Comparison of ENCODE assay signal across 6 cellular contexts in the genomic region with DNA sequence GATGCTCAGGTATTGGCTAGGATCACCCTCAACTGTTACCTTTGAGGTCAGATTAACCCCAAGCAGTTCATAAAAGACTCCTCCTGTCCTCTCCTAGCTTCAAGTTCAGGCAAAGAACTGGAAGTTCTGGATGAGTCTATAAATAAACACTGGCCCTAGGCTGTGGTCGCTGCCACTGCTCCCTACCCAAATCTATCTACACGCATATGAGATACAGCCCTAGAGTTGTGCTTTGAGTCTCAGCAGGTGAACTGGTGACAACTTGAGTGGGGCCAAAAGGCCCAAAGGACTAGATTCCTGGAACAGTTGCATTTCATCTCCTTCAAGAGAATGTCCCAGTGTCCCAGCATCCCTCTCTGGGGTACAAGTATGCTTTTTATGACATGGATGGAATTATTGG.
"Had no signal": no experiment of that assay in that cellular context is flagged by ENCODE, and none has a peak within 500 bp of the region (broad histone marks: within the 10 kb centered on the region; RNA-seq: fewer than 3 reads in every experiment).

No MANE protein-coding gene starts in this region.

- H3K27ac ChIP-seq: HL-60 had no signal

- H3K4me3 Mint-ChIP-seq: GM23338, H9, IgD-negative memory B cell had no signal

- ATAC-seq: GM23338, HepG2 had no signal

- H3K4me2 ChIP-seq: GM23338 had no signal

- H2AFZ ChIP-seq: GM23338 had no signal

- DNase-seq: H9, HCEC 1CT had no signal

- H3K27ac Mint-ChIP-seq: GM23338, H9, IgD-negative memory B cell had no signal

- H3K4me1 Mint-ChIP-seq: GM23338, H9, IgD-negative memory B cell had no signal

- H3K4me3 ChIP-seq: GM23338 had no signal
